In the genomic region with DNA sequence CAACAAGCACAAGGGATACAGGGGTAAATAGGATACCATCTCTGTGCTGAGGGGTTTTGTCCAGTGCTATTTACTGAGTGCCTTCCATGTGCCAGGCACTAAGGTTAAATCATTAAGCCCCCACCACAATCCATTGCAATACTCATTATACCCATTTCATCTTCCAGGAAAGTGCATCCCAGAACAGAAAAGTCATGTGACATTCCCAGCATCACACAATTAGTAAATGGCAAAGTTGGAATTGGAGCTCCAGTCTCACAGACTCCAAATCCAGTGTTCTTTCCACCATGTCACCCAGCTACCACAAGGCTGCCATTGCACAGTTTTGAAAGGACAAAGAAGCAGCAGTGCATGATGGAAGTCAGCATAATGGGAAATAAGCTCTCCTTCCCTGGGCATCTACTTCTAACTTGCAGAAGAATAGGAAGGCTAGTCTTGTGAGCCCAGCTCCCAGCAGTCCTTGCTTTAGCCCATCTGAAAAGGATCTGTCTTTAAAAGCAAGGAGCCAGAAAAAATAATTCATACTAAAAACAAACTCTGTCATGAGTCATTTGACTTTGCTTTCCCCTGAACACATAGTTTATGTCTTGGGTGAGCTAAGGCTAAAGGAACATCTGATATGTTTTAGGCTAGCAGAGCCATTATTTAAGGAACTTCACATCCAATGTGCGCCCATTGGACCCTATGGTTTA, we compare ENCODE assay signal across 11 cellular contexts.
A peak's percentile ranks its signal among the peaks of the same experiment; 100 is the strongest.
DNase-seq lines count a peak whose midpoint lies in the region; ATAC-seq and TF ChIP-seq lines count a peak whose summit lies in the region.
"Had no signal": no experiment of that assay in that cellular context is flagged by ENCODE, and none has a peak within 500 bp of the region (broad histone marks: within the 10 kb centered on the region; RNA-seq: fewer than 3 reads in every experiment).

No MANE protein-coding gene starts in this region.

- intact Hi-C loops in tibial artery (cut with DNase I; ENCODE audit: low total_unique reads): loop anchor here (5.0 kb wide), 1 partner anchor 921 kb away; the partner anchor contains the start of gene JUN

- H3K9me2 ChIP-seq in hepatocyte (replicated peaks; ENCODE audit: insufficient read depth): no peaks in the 10 kb centered on the region

- no peaks in the 10 kb centered on the region for H4K20me1 ChIP-seq in hepatocyte (ENCODE audit: insufficient read depth, poor library complexity, severe bottlenecking)

- TF ChIP-seq CTCF in HFF-Myc (IDR thresholded peaks at IDR 0.05; ENCODE audit: low read depth, low read length, missing control alignments) (no peak), hepatocyte (IDR thresholded peaks at IDR 0.05; ENCODE audit: poor library complexity) (no peak), tibial artery (IDR thresholded peaks at IDR 0.05) (no peak), GM20000 (IDR thresholded peaks at IDR 0.05; ENCODE audit: extremely low read depth, missing control alignments) (no peak)

- 87% methylated on average over 1 of the region's 1 CpG for WGBS in hepatocyte (ENCODE audit: low lambda C conversion rate, missing lambda C conversion rate)

- no peaks in the 10 kb centered on the region for H3K79me2 ChIP-seq in hepatocyte

- H3K4me3 ChIP-seq in HFF-Myc (replicated peaks; ENCODE audit: low read depth, low read length) (no peak overlapping the region), hepatocyte (no peak overlapping the region), tibial artery (no peak overlapping the region)
- H3K4me3 ChIP-seq: cardiac muscle cell, lung had no signal

- H3K27ac ChIP-seq in hepatocyte (peak overlapping the region; percentile 15), tibial artery (peak overlapping the region; percentile 67 to 72)
- H3K27ac ChIP-seq: cardiac muscle cell, RWPE1 had no signal

- H3K4me2 ChIP-seq in hepatocyte: no peak overlapping the region

- H3K27me3 ChIP-seq in hepatocyte (no peaks in the 10 kb centered on the region), tibial artery (no peaks in the 10 kb centered on the region)
- H3K27me3 ChIP-seq: cardiac muscle cell had no signal

- ATAC-seq in GM21360 (IDR thresholded peaks at IDR 0.05; ENCODE audit: unreplicated experiment) (no peak), GM21576 (IDR thresholded peaks at IDR 0.05; ENCODE audit: unreplicated experiment) (no peak)

- H2AFZ ChIP-seq in hepatocyte: no peak overlapping the region

- H3K4me1 ChIP-seq in hepatocyte (ENCODE audit: insufficient read depth): peaks cover 38% of the 10 kb centered on the region
- H3K4me1 ChIP-seq in tibial artery: peaks cover 0 to 59% (median 54%) of the 10 kb centered on the region in 4 donors

- no peaks in the 10 kb centered on the region for H3K36me3 ChIP-seq in hepatocyte (replicated peaks; ENCODE audit: insufficient read depth, low read depth)
- no peaks in the 10 kb centered on the region for H3K36me3 ChIP-seq in tibial artery
- H3K36me3 ChIP-seq: cardiac muscle cell had no signal

- DNase-seq in HFF-Myc (ENCODE audit: extremely low read depth, low read depth) (peak; percentile 63), cerebellar cortex (ENCODE audit: low spot score) (peak; percentile 15), hepatocyte (ENCODE audit: low spot score) (no peak), tibial artery (peak in 1 of 2 donors; percentile 70), GM20000 (ENCODE audit: low spot score) (no peak), medulla oblongata (ENCODE audit: extremely low spot score) (no peak)

- H3K9me3 ChIP-seq in hepatocyte (ENCODE audit: low read depth): no peaks in the 10 kb centered on the region
- H3K9me3 ChIP-seq in tibial artery: no peaks in the 10 kb centered on the region

Comparison
In these comparisons a context has a peak if more than half of its experiments do, and no peak if none do; other contexts are left out.
1. DNase-seq: peak in HFF-Myc (single experiment) and cerebellar cortex (single experiment); none in hepatocyte (single experiment), GM20000 (single experiment) and medulla oblongata (single experiment).